Comparison of ENCODE assay signal across 20 cellular contexts in genomic region chr4:82761249-82761648, GRCh38. TPM values are rescaled to one million over a fixed set of nuclear protein-coding genes. Genes with fewer than 3 reads are reported as not detected.
A peak's percentile ranks its signal among the peaks of the same experiment; 100 is the strongest.
DNase-seq lines count a peak whose midpoint lies in the region; ATAC-seq and TF ChIP-seq lines count a peak whose summit lies in the region.
"Had no signal": no experiment of that assay in that cellular context is flagged by ENCODE, and none has a peak within 500 bp of the region (broad histone marks: within the 10 kb centered on the region; RNA-seq: fewer than 3 reads in every experiment).

No MANE protein-coding gene starts in this region.

- peak overlapping the region; percentile 76 for H3K27ac ChIP-seq in cingulate gyrus (ENCODE audit: low read depth, low read length)
- H3K27ac ChIP-seq in brain microvascular endothelial cell, result no peak overlapping the region
- H3K27ac ChIP-seq: 22Rv1, KMS-11, SJSA1 had no signal

- TF ChIP-seq CTCF in HFFc6 (IDR thresholded peaks at IDR 0.05) (no peak), nephron (IDR thresholded peaks at IDR 0.05; ENCODE audit: unreplicated experiment in 3 of 3) (no peak), brain microvascular endothelial cell (IDR thresholded peaks at IDR 0.05; ENCODE audit: low read depth, low read length, missing control alignments) (no peak)

- H3K27me3 ChIP-seq in brain microvascular endothelial cell (replicated peaks), result no peaks in the 10 kb centered on the region
- H3K27me3 ChIP-seq: BE2C, SJSA1 had no signal

- H3K36me3 Mint-ChIP-seq in HFFc6 (ENCODE audit: low read depth), result peaks cover 11% of the 10 kb centered on the region
- peaks cover 9% of the 10 kb centered on the region for H3K36me3 Mint-ChIP-seq in nephron (ENCODE audit: low read depth)

- no peak overlapping the region for H3K4me3 Mint-ChIP-seq in HFFc6
- no peak overlapping the region for H3K4me3 Mint-ChIP-seq in nephron
- H3K4me3 Mint-ChIP-seq: CD4-positive, alpha-beta T cell had no signal

- in situ Hi-C loops in brain microvascular endothelial cell (cut with HindIII; ENCODE audit: low pct_ligation_motif_present, low sequenced_read_pairs), result no loop called here

- H3K27me3 Mint-ChIP-seq in HFFc6 (ENCODE audit: insufficient read depth), result peaks cover 4% of the 10 kb centered on the region
- H3K27me3 Mint-ChIP-seq in nephron (ENCODE audit: low read depth), result no peaks in the 10 kb centered on the region
- H3K27me3 Mint-ChIP-seq: CD4-positive, alpha-beta T cell had no signal

- H3K4me1 Mint-ChIP-seq in HFFc6 (ENCODE audit: low read depth) (peaks cover 6% of the 10 kb centered on the region), nephron (peaks cover 20% of the 10 kb centered on the region)

- H3K9me3 Mint-ChIP-seq in HFFc6 (peaks cover 12% of the 10 kb centered on the region), nephron (peaks cover 11% of the 10 kb centered on the region)

- no peaks in the 10 kb centered on the region for H3K36me3 ChIP-seq in brain microvascular endothelial cell (replicated peaks)
- H3K36me3 ChIP-seq: BE2C, SJSA1 had no signal

- H3K27ac Mint-ChIP-seq in HFFc6 (peak overlapping the region; percentile 14; the same call in 1 of the 2 replicates), nephron (peak overlapping the region in 2 of 3 experiments; percentile 10 to 19)
- H3K27ac Mint-ChIP-seq: CD4-positive, alpha-beta T cell had no signal

- no peak for ATAC-seq in left lobe of liver
- ATAC-seq in GM18870 (IDR thresholded peaks at IDR 0.05; ENCODE audit: unreplicated experiment), result no peak
- ATAC-seq: HepG2, Panc1 had no signal

- peak; percentile 42 for DNase-seq in DMS 273 (lab: John Stamatoyannopoulos, UW; ENCODE audit: unreplicated experiment)
- DNase-seq in DMS 273 treated with DMSO at 0.1 percent for 48 hours (lab: John Stamatoyannopoulos, UW), result no peak
- DNase-seq in HFFc6, result peak; percentile 13
- no peak for DNase-seq in left lobe of liver (ENCODE audit: low spot score)
- no peak for DNase-seq in brain microvascular endothelial cell
- DNase-seq: BE2C; Caco-2; CD4-positive, alpha-beta T cell; EL; MV-4-11; NCI-H1694 treated with DMSO at 0.1 percent for 48 hours; NCI-H2107 had no signal

- no peak overlapping the region for H3K4me3 ChIP-seq in brain microvascular endothelial cell (ENCODE audit: low read depth, low read length)
- H3K4me3 ChIP-seq: SJSA1 had no signal

RNA-seq across cellular contexts. Expression of gene SCD5, which starts 37.3 kb away (rescaled TPM):
- total RNA-seq in HFFc6 (2021; fragmentation: NEBNext Ultra II Directional; extraction: Animal tissue kit (Norgen Biotek cat#: 25700)), result 10 to 100 TPM; 28.4 to 36.4 (median 32.0) TPM
- total RNA-seq in left lobe of liver, result 1.6 TPM
- total RNA-seq: HepG2 had no signal

Comparison
In these comparisons a context has a peak if more than half of its experiments do, and no peak if none do; other contexts are left out.
1. DNase-seq: peak in DMS 273 (single experiment) and HFFc6 (single experiment); none in DMS 273 treated with DMSO at 0.1 percent for 48 hours (single experiment), left lobe of liver (single experiment) and brain microvascular endothelial cell (single experiment).
2. RNA of gene SCD5, which starts 37.3 kb away (total RNA-seq): 28.4 to 36.4 TPM in HFFc6; 1.6 TPM in left lobe of liver (single experiment); every median in the first group is over 10 times any median in the second.